Comparison of ENCODE assay signal across 9 cellular contexts in the genomic region with DNA sequence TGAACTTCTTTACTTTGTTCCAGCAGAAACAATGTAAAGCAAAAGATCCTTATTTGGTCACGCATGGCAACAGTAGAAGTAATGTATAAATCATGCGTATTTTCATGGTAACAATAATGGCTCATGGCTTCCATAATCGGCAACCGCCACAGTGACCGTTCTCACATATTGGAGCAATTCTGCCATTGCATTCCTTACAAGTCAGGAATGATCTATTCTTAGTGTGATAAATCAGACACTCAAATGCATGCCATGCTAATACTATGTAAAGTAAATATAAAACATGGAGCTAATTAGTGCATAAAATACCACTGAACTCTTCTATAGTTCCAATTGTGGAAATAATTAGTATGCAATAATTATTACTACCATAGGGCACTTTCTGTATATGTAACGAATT. TPM values are rescaled to one million over a fixed set of nuclear protein-coding genes. Genes with fewer than 3 reads are reported as not detected.
"Had no signal": no experiment of that assay in that cellular context is flagged by ENCODE, and none has a peak within 500 bp of the region (broad histone marks: within the 10 kb centered on the region; RNA-seq: fewer than 3 reads in every experiment).

No MANE protein-coding gene starts in this region.

- ATAC-seq: HepG2, K562 had no signal

- H3K27ac ChIP-seq: HL-60 had no signal

- DNase-seq: IMR-90, KBM-7, KG1 had no signal

- H3K4me3 ChIP-seq: K562 had no signal

RNA-seq across cellular contexts. Expression of a gene that starts 13.5 kb away (rescaled TPM):
- total RNA-seq: HepG2, HT-29, HT1080, IMR-90, K562 had no signal
- polyA plus RNA-seq: HepG2, IgD-negative memory B cell, IMR-90, K562 had no signal
